ENCODE assay signal across 1 cellular context in the genomic region with DNA sequence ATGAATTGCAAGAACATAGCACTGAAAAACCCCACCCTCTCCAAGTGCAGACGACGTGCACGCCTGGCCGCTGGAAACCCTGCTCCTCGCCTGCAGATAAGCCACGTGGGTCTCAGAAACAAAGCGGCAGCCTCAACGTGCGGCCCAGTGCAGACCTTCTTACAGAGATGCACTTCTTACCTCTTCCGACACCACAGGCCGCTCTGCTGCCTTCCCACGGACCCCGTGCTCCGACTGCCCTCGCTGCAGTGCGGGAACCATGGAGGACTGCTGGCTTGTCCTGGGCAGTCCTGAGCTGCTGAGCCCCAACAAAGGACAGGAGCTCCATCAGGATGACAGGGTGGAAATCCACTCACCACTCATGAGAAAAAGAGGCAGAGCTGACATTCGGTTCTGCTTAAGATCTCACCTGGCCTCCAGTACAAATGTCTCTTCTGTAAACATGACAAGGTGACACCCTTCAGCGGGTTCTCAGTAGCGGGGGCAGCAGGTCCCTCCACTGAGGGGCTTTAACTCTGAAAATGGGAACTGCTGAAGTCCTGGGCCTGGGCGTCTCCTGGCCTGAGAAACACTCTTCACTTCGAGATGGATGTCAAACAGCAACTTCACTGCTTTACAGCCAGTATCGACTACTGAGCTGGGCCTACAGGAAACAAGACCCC.
TF ChIP-seq lines count a peak whose summit lies in the region.

No MANE protein-coding gene starts in this region.

TF ChIP-seq in HepG2, 621 proteins besides CTCF, POLR2A, EP300 and RAD21:
- peak; percentile 33 for TF ChIP-seq AGO2 (optimal IDR thresholded peaks at IDR 0.05; ENCODE audit: low read depth, low read length)
- TF ChIP-seq ZNF33B (CRISPR knock-in tag; IDR thresholded peaks at IDR 0.05) = no peak
- TF ChIP-seq, protein P1, sequence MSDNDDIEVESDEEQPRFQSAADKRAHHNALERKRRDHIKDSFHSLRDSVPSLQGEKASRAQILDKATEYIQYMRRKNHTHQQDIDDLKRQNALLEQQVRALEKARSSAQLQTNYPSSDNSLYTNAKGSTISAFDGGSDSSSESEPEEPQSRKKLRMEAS (IDR thresholded peaks at IDR 0.05) = no peak
- TF ChIP-seq, protein P2, sequence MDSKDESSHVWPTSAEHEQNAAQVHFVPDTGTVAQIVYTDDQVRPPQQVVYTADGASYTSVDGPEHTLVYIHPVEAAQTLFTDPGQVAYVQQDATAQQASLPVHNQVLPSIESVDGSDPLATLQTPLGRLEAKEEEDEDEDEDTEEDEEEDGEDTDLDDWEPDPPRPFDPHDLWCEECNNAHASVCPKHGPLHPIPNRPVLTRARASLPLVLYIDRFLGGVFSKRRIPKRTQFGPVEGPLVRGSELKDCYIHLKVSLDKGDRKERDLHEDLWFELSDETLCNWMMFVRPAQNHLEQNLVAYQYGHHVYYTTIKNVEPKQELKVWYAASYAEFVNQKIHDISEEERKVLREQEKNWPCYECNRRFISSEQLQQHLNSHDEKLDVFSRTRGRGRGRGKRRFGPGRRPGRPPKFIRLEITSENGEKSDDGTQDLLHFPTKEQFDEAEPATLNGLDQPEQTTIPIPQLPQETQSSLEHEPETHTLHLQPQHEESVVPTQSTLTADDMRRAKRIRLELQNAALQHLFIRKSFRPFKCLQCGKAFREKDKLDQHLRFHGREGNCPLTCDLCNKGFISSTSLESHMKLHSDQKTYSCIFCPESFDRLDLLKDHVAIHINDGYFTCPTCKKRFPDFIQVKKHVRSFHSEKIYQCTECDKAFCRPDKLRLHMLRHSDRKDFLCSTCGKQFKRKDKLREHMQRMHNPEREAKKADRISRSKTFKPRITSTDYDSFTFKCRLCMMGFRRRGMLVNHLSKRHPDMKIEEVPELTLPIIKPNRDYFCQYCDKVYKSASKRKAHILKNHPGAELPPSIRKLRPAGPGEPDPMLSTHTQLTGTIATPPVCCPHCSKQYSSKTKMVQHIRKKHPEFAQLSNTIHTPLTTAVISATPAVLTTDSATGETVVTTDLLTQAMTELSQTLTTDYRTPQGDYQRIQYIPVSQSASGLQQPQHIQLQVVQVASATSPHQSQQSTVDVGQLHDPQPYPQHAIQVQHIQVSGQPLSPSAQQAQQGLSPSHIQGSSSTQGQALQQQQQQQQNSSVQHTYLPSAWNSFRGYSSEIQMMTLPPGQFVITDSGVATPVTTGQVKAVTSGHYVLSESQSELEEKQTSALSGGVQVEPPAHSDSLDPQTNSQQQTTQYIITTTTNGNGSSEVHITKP (CRISPR knock-in tag; IDR thresholded peaks at IDR 0.05; ENCODE audit: low read depth) = no peak
- no peak for TF ChIP-seq HHEX (CRISPR knock-in tag; IDR thresholded peaks at IDR 0.05)
- TF ChIP-seq XRCC5 (optimal IDR thresholded peaks at IDR 0.05; ENCODE audit: low read length) = no peak
TF ChIP-seq in HepG2: peak in this region for 1.
